In the genomic region with DNA sequence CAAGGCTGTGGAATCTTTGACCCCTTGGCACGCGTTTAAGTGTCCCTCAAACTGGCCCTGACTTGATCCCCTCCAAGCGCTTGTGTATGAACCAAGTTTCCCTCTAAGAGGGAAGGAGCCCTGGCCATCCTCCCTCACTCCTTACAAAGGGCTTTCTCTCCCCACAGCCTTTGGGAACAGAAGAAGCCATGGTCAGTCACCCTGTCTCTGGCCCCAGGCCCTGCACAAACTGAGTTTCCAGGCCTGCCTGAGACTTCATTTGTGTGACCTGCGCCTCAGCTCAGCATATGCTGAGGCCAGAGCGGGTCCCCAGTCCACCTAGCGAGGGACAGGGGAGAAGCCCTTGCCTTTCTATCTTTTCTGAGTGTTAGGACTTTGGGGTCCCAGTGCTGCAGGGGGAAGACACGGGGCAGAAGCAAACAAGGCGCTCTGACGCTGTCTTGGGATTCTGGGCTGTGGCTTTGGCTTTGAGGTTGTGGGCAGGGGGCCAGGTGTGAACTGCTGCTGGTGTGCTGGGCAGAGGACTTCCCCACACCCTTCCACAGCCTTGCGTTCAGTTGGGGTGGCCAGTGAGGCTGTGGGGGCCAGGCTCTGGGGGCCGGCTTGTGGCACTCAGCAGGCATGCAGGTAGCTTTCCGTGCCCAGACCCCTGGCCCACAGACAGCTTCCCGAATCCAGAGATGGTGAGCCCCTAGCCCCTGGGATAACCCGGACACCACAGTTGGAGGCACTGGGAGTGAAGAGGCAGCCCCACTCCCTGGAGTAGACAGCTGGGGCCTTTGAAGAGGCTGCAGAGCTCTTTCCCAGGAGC, we compare ENCODE assay signal across 13 cellular contexts. TPM values are rescaled to one million over a fixed set of nuclear protein-coding genes. Genes with fewer than 3 reads are reported as not detected.
DNase-seq lines count a peak whose midpoint lies in the region; ATAC-seq and TF ChIP-seq lines count a peak whose summit lies in the region.
"Had no signal": no experiment of that assay in that cellular context is flagged by ENCODE, and none has a peak within 500 bp of the region (broad histone marks: within the 10 kb centered on the region; RNA-seq: fewer than 3 reads in every experiment).

No MANE protein-coding gene starts in this region.

- peaks cover 42% of the 10 kb centered on the region for H3K27me3 ChIP-seq in neural cell (ENCODE audit: insufficient read depth, low read depth, low read length)

- H3K27ac Mint-ChIP-seq in activated CD4-positive, alpha-beta T cell treated with anti-CD3 and anti-CD28 coated beads, Interleukin-2, amount 10 ng/mL, durations not matched to agents 7 days and 5 days, result no peak overlapping the region
- H3K27ac Mint-ChIP-seq in activated T-helper 17 cell treated with anti-CD3 and anti-CD28 coated beads, Interleukin-2, amount 50 U/mL, for 72 hours, result no peak overlapping the region
- no peak overlapping the region for H3K27ac Mint-ChIP-seq in effector memory CD8-positive, alpha-beta T cell

- H3K4me1 Mint-ChIP-seq in activated CD4-positive, alpha-beta T cell treated with anti-CD3 and anti-CD28 coated beads, Interleukin-2, amount 10 ng/mL, durations not matched to agents 7 days and 5 days, result peaks cover 5% of the 10 kb centered on the region
- H3K4me1 Mint-ChIP-seq in activated T-helper 17 cell treated with anti-CD3 and anti-CD28 coated beads, Interleukin-2, amount 50 U/mL, for 72 hours, result no peaks in the 10 kb centered on the region
- H3K4me1 Mint-ChIP-seq in effector memory CD8-positive, alpha-beta T cell (ENCODE audit: low read depth in 2 of 2), result peaks cover 6 to 7% of the 10 kb centered on the region in 2 donors

- H3K27ac ChIP-seq in neural cell (ENCODE audit: low read length), result no peak overlapping the region
- H3K27ac ChIP-seq: spleen had no signal

- H2AFZ ChIP-seq in neural cell (ENCODE audit: low read depth, low read length), result no peak overlapping the region

- H3K4me3 Mint-ChIP-seq in activated CD4-positive, alpha-beta T cell treated with anti-CD3 and anti-CD28 coated beads, Interleukin-2, amount 10 ng/mL, durations not matched to agents 7 days and 5 days, result peak overlapping the region; percentile 32
- H3K4me3 Mint-ChIP-seq in activated T-helper 17 cell treated with anti-CD3 and anti-CD28 coated beads, Interleukin-2, amount 50 U/mL, for 72 hours, result peak overlapping the region; percentile 44
- peak overlapping the region in 1 of 2 donors; percentile 73 for H3K4me3 Mint-ChIP-seq in effector memory CD8-positive, alpha-beta T cell

- TF ChIP-seq RAD21 in neural cell (conservative IDR thresholded peaks at IDR 0.05), result no peak

- no peak for DNase-seq in activated CD4-positive, alpha-beta T cell treated with anti-CD3 and anti-CD28 coated beads, Interleukin-2, amount 10 ng/mL, durations not matched to agents 7 days and 5 days
- no peak for DNase-seq in activated CD4-positive, alpha-beta T cell treated with anti-CD3 and anti-CD28 coated beads, Interleukin-2, amount 50 U/mL, for 48 hours
- no peak for DNase-seq in anterior cingulate cortex (lab: John Stamatoyannopoulos, UW)
- no peak for DNase-seq in effector memory CD8-positive, alpha-beta T cell
- DNase-seq in central memory CD4-positive, alpha-beta T cell, result no peak
- DNase-seq: activated effector memory CD4-positive, alpha-beta T cell treated with anti-CD3 and anti-CD28 coated beads, Interleukin-2, amount 50 U/mL, for 16 hours; GDM1; islet precursor cell; spleen had no signal

- H3K9ac ChIP-seq in ES-I3 (ENCODE audit: low read depth, low read length) (peak overlapping the region; percentile 50; the same call in 1 of the 2 replicates), neural cell (ENCODE audit: low read length) (no peak overlapping the region)

- no peaks in the 10 kb centered on the region for H3F3A ChIP-seq in neural cell (ENCODE audit: insufficient read depth, low read length, poor library complexity, severe bottlenecking)

- no peak for TF ChIP-seq CTCF in neural cell (IDR thresholded peaks at IDR 0.05; ENCODE audit: poor library complexity, severe bottlenecking)

- no peaks in the 10 kb centered on the region for H3K79me2 ChIP-seq in neural cell (replicated peaks; ENCODE audit: insufficient read depth, low read length)

- POLR2A ChIA-PET in activated CD4-positive, alpha-beta T cell treated with anti-CD3 and anti-CD28 coated beads, Interleukin-2, amount 10 ng/mL, durations not matched to agents 7 days and 5 days (lab: Charles Lee), result no interaction called here

- no peaks in the 10 kb centered on the region for H3K9me3 Mint-ChIP-seq in activated CD4-positive, alpha-beta T cell treated with anti-CD3 and anti-CD28 coated beads, Interleukin-2, amount 10 ng/mL, durations not matched to agents 7 days and 5 days
- H3K9me3 Mint-ChIP-seq in activated T-helper 17 cell treated with anti-CD3 and anti-CD28 coated beads, Interleukin-2, amount 50 U/mL, for 72 hours, result no peaks in the 10 kb centered on the region
- H3K9me3 Mint-ChIP-seq in effector memory CD8-positive, alpha-beta T cell, result no peaks in the 10 kb centered on the region

- CTCF ChIA-PET in activated CD4-positive, alpha-beta T cell treated with anti-CD3 and anti-CD28 coated beads, Interleukin-2, amount 10 ng/mL, durations not matched to agents 7 days and 5 days (lab: Charles Lee), result interaction anchor here (0.6 to 2.3 kb wide), 6 partner anchors 9 to 330 kb away, joined by 3 to 5 read pairs (median 4); partner anchors contain the start of gene HNRNPF

- H3K36me3 Mint-ChIP-seq in activated CD4-positive, alpha-beta T cell treated with anti-CD3 and anti-CD28 coated beads, Interleukin-2, amount 10 ng/mL, durations not matched to agents 7 days and 5 days (ENCODE audit: low read depth), result no peaks in the 10 kb centered on the region
- H3K36me3 Mint-ChIP-seq in activated T-helper 17 cell treated with anti-CD3 and anti-CD28 coated beads, Interleukin-2, amount 50 U/mL, for 72 hours (ENCODE audit: low read depth), result no peaks in the 10 kb centered on the region
- H3K36me3 Mint-ChIP-seq in effector memory CD8-positive, alpha-beta T cell (ENCODE audit: insufficient read depth), result no peaks in the 10 kb centered on the region

- H3K4me3 ChIP-seq in neural cell (ENCODE audit: low read length), result peak overlapping the region; percentile 77

- H3K27me3 Mint-ChIP-seq in activated CD4-positive, alpha-beta T cell treated with anti-CD3 and anti-CD28 coated beads, Interleukin-2, amount 10 ng/mL, durations not matched to agents 7 days and 5 days, result peaks cover 31% of the 10 kb centered on the region
- peaks cover 24% of the 10 kb centered on the region for H3K27me3 Mint-ChIP-seq in activated T-helper 17 cell treated with anti-CD3 and anti-CD28 coated beads, Interleukin-2, amount 50 U/mL, for 72 hours
- peaks cover 49 to 92% of the 10 kb centered on the region in 2 donors for H3K27me3 Mint-ChIP-seq in effector memory CD8-positive, alpha-beta T cell

- H3K4me1 ChIP-seq in ES-I3 (ENCODE audit: insufficient read depth, low read length), result no peaks in the 10 kb centered on the region; the same call in 1 of the 2 replicates

- H3K9me3 ChIP-seq in ES-I3 (ENCODE audit: control insufficient read depth, insufficient read depth, low read length) (no peaks in the 10 kb centered on the region), neural cell (ENCODE audit: low read length) (no peaks in the 10 kb centered on the region)
- H3K9me3 ChIP-seq: MG63, spleen had no signal

- no peaks in the 10 kb centered on the region for H3K36me3 ChIP-seq in ES-I3 (ENCODE audit: insufficient read depth, low read length)
- H3K36me3 ChIP-seq in neural cell (ENCODE audit: insufficient read depth, low read length), result no peaks in the 10 kb centered on the region
- H3K36me3 ChIP-seq: MG63, spleen had no signal

- no peaks in the 10 kb centered on the region for H4K20me1 ChIP-seq in neural cell (ENCODE audit: insufficient read depth)

- no peak for TF ChIP-seq EP300 in neural cell (conservative IDR thresholded peaks at IDR 0.05; ENCODE audit: poor library complexity, severe bottlenecking)

- H3K9me2 ChIP-seq in neural cell (ENCODE audit: insufficient read depth, low read length), result no peaks in the 10 kb centered on the region

- H3K4me2 ChIP-seq in neural cell (ENCODE audit: low read length), result no peak overlapping the region

- no peak for ATAC-seq in activated T-helper 17 cell treated with anti-CD3 and anti-CD28 coated beads, Interleukin-2, amount 50 U/mL, for 72 hours (replicated peaks)
- no peak for ATAC-seq in effector memory CD8-positive, alpha-beta T cell (replicated peaks)

TF ChIP-seq in neural cell, 6 proteins besides CTCF, POLR2A, EP300 and RAD21 (continues in another document):
- TF ChIP-seq EZH2 (IDR thresholded peaks at IDR 0.05; ENCODE audit: borderline replicate concordance, insufficient read depth, low read length, poor library complexity, severe bottlenecking), result no peak
- TF ChIP-seq POLR2AphosphoS5 (IDR thresholded peaks at IDR 0.05), result no peak
- TF ChIP-seq TAF1 (IDR thresholded peaks at IDR 0.05; ENCODE audit: low read depth), result no peak
- TF ChIP-seq MXI1 (conservative IDR thresholded peaks at IDR 0.05; ENCODE audit: poor library complexity, severe bottlenecking), result no peak
- TF ChIP-seq SMC3 (conservative IDR thresholded peaks at IDR 0.05; ENCODE audit: poor library complexity), result no peak

RNA-seq across cellular contexts. Expression of gene RET, which starts 1.5 kb away (rescaled TPM):
- total RNA-seq in activated CD4-positive, alpha-beta T cell treated with anti-CD3 and anti-CD28 coated beads, Interleukin-2, amount 10 ng/mL, durations not matched to agents 7 days and 5 days, result under 1 TPM; 0.10 TPM
- under 1 TPM in 1 of 2 donors, not detected in 1; 0.24 TPM for total RNA-seq in activated T-helper 17 cell treated with anti-CD3 and anti-CD28 coated beads, Interleukin-2, amount 50 U/mL, for 72 hours
- polyA plus RNA-seq in neural cell, result 1.5 and 1.7 TPM in 2 replicates
- polyA minus RNA-seq in neural cell, result 1.4 and 2.7 TPM in 2 replicates

RNA-seq across cellular contexts. Expression of gene CSGALNACT2, which starts 59.9 kb away (rescaled TPM):
- total RNA-seq in activated CD4-positive, alpha-beta T cell treated with anti-CD3 and anti-CD28 coated beads, Interleukin-2, amount 10 ng/mL, durations not matched to agents 7 days and 5 days, result 10 to 100 TPM; 36.2 to 41.0 TPM
- total RNA-seq in activated T-helper 17 cell treated with anti-CD3 and anti-CD28 coated beads, Interleukin-2, amount 50 U/mL, for 72 hours, result 10 to 100 TPM; 31.6 to 36.3 TPM
- polyA plus RNA-seq in neural cell, result 20.3 and 20.7 TPM in 2 replicates
- polyA minus RNA-seq in neural cell, result 35.8 and 39.7 TPM in 2 replicates
